ENCODE assay signal across 18 cellular contexts in genomic region chr17:5362162-5362811, GRCh38. TPM values are rescaled to one million over a fixed set of nuclear protein-coding genes. Genes with fewer than 3 reads are reported as not detected.
DNase-seq lines count a peak whose midpoint lies in the region; TF ChIP-seq lines count a peak whose summit lies in the region.
"Had no signal": no experiment of that assay in that cellular context is flagged by ENCODE, and none has a peak within 500 bp of the region (broad histone marks: within the 10 kb centered on the region; RNA-seq: fewer than 3 reads in every experiment).

No MANE protein-coding gene starts in this region.

- H3K27ac Mint-ChIP-seq in endodermal cell: peak overlapping the region; percentile 67

- no peak overlapping the region for H2BK5ac ChIP-seq in mesendoderm (ENCODE audit: low read length)

- peaks cover 3% of the 10 kb centered on the region for H3K79me1 ChIP-seq in mesendoderm (ENCODE audit: low read length)

- no peak overlapping the region for H2BK120ac ChIP-seq in mesendoderm (ENCODE audit: low read depth, low read length)

- no peak overlapping the region for H3K4me3 Mint-ChIP-seq in endodermal cell

- H3K27me3 ChIP-seq in H7 (ENCODE audit: control insufficient read depth, insufficient read depth, low read length) (no peaks in the 10 kb centered on the region), HUES48 (ENCODE audit: control insufficient read depth, insufficient read depth, low read length) (no peaks in the 10 kb centered on the region), endodermal cell (ENCODE audit: control insufficient read depth, insufficient read depth, low read length, poor library complexity, severe bottlenecking) (peaks cover 11% of the 10 kb centered on the region), mesendoderm (ENCODE audit: insufficient read depth, low read length, poor library complexity) (no peaks in the 10 kb centered on the region)
- H3K27me3 ChIP-seq: Peyer's patch, SJSA1 had no signal

- no peak overlapping the region for H2AK5ac ChIP-seq in mesendoderm (ENCODE audit: low read length)

- H3K56ac ChIP-seq in mesendoderm (ENCODE audit: low read length): no peak overlapping the region

- H3K27me3 Mint-ChIP-seq in endodermal cell (ENCODE audit: insufficient read depth): peaks cover 69% of the 10 kb centered on the region

- no peak overlapping the region for H2BK15ac ChIP-seq in mesendoderm (replicated peaks; ENCODE audit: low read depth)

- H3K36me3 Mint-ChIP-seq in endodermal cell (ENCODE audit: low read depth): peaks cover 61% of the 10 kb centered on the region

- H3K23ac ChIP-seq in mesendoderm (ENCODE audit: low read length): no peak overlapping the region

- H3K4ac ChIP-seq in mesendoderm (ENCODE audit: low read depth, low read length): no peak overlapping the region

- WGBS in endodermal cell (ENCODE audit: insufficient coverage in 1 of 2, insufficient read length in 1 of 2), 2 experiments: 56 to 86% methylated on average over 3 to 7 of the region's 7 CpGs
- WGBS in mesendoderm (ENCODE audit: extremely low coverage, insufficient coverage, low lambda C conversion rate): no CpG with 5 or more reads among the region's 7 CpGs

- H4K5ac ChIP-seq in mesendoderm (ENCODE audit: low read length): no peak overlapping the region

- H3K9me3 ChIP-seq in HUES48 (ENCODE audit: control insufficient read depth, insufficient read depth, low read length) (no peaks in the 10 kb centered on the region), endodermal cell (ENCODE audit: control insufficient read depth, low read length) (no peaks in the 10 kb centered on the region)
- H3K9me3 ChIP-seq: Peyer's patch, SJSA1 had no signal

- TF ChIP-seq CTCF in endodermal cell (conservative IDR thresholded peaks at IDR 0.05): no peak

- H3K9me3 Mint-ChIP-seq in endodermal cell: no peaks in the 10 kb centered on the region

- H4K8ac ChIP-seq in mesendoderm (ENCODE audit: low read depth, low read length): no peak overlapping the region

- no peak overlapping the region for H3K4me2 ChIP-seq in mesendoderm (ENCODE audit: low read length)

- peaks cover 30% of the 10 kb centered on the region for H3K4me1 Mint-ChIP-seq in endodermal cell

- H3K4me1 ChIP-seq in HUES48 (ENCODE audit: control insufficient read depth, insufficient read depth, low read length) (peaks cover 16% of the 10 kb centered on the region), endodermal cell (ENCODE audit: control insufficient read depth, insufficient read depth, low read length) (peaks cover 12% of the 10 kb centered on the region), mesendoderm (ENCODE audit: control insufficient read depth, low read depth, low read length) (peaks cover 13% of the 10 kb centered on the region)
- H3K4me1 ChIP-seq: Peyer's patch, SJSA1 had no signal

- H3K79me2 ChIP-seq in mesendoderm (ENCODE audit: control insufficient read depth, insufficient read depth, low read length): no peaks in the 10 kb centered on the region

- DNase-seq in H7 (peak; percentile 44), endodermal cell (peak; percentile 76), mesendoderm (peak; percentile 89), NCI-H345 (lab: John Stamatoyannopoulos, UW) (no peak), NCI-H2171 treated with DMSO at 0.1 percent for 48 hours (lab: John Stamatoyannopoulos, UW) (no peak)
- no peak for DNase-seq in stimulated activated naive CD4-positive, alpha-beta T cell treated with Interleukin-2 at 50 U/mL for 16 hours (lab: John Stamatoyannopoulos, UW)
- DNase-seq: AML-193, DMS79, HCEC 1CT, NCI-H1105, NCI-H1694 treated with DMSO at 0.1 percent for 48 hours, NCI-H446, NCI-H526 treated with DMSO at 0.1 percent for 48 hours, Peyer's patch had no signal

- H3K4me3 ChIP-seq in H7 (ENCODE audit: insufficient read depth, low read depth, low read length) (no peak overlapping the region), HUES48 (ENCODE audit: low read depth, low read length) (no peak overlapping the region), endodermal cell (ENCODE audit: low read length) (no peak overlapping the region), mesendoderm (ENCODE audit: low read length) (no peak overlapping the region)
- H3K4me3 ChIP-seq: Peyer's patch, SJSA1 had no signal

- peak overlapping the region; percentile 5; the same call in 1 of the 2 replicates for H3K9ac ChIP-seq in HUES48 (ENCODE audit: low read depth, low read length)
- H3K9ac ChIP-seq in endodermal cell (ENCODE audit: extremely low read depth, low read length, poor library complexity, severe bottlenecking): no peak overlapping the region
- H3K9ac ChIP-seq in mesendoderm (ENCODE audit: low read length): no peak overlapping the region

- H3K27ac ChIP-seq in HUES48 (ENCODE audit: low read depth, low read length) (peak overlapping the region; percentile 75), endodermal cell (ENCODE audit: low read depth, low read length) (no peak overlapping the region), mesendoderm (ENCODE audit: low read depth, low read length) (no peak overlapping the region)
- H3K27ac ChIP-seq: C4-2B, HL-60, Peyer's patch, SJSA1 had no signal

- no peak overlapping the region for H3K18ac ChIP-seq in mesendoderm (ENCODE audit: low read length)

- H3K36me3 ChIP-seq in H7 (replicated peaks; ENCODE audit: control insufficient read depth, insufficient read depth, low read length) (peaks cover 7% of the 10 kb centered on the region), HUES48 (ENCODE audit: control insufficient read depth, insufficient read depth, low read length) (peaks cover 65% of the 10 kb centered on the region), endodermal cell (ENCODE audit: control insufficient read depth, insufficient read depth, low read length) (peaks cover 48% of the 10 kb centered on the region), mesendoderm (ENCODE audit: control insufficient read depth, insufficient read depth, low read length) (no peaks in the 10 kb centered on the region)

RNA-seq across cellular contexts. Expression of gene NUP88, which starts 57.2 kb away (rescaled TPM):
- 110 and 139 TPM in 2 replicates for total RNA-seq in H7 (2014; rRNA removed; shearing (Covaris generic))
- 10 to 100 TPM; 72.2 to 79.0 TPM for total RNA-seq in endodermal cell
- polyA plus RNA-seq in endodermal cell (2013, experiment 1 of 2): 65.3 TPM
- polyA plus RNA-seq in endodermal cell (2013, experiment 2 of 2): 56.1 TPM
- 126 TPM for polyA plus RNA-seq in mesendoderm (2013, experiment 1 of 2)
- polyA plus RNA-seq in mesendoderm (2013, experiment 2 of 2): 124 TPM

RNA-seq across cellular contexts. Expression of gene RPAIN, which starts 57.7 kb away (rescaled TPM):
- total RNA-seq in H7 (2014; rRNA removed; shearing (Covaris generic)): 52.1 and 61.2 TPM in 2 replicates
- total RNA-seq in endodermal cell: 10 to 100 TPM; 69.3 to 87.8 TPM
- 82.5 TPM for polyA plus RNA-seq in endodermal cell (2013, experiment 1 of 2)
- polyA plus RNA-seq in endodermal cell (2013, experiment 2 of 2): 72.4 TPM
- polyA plus RNA-seq in mesendoderm (2013, experiment 1 of 2): 44.4 TPM
- polyA plus RNA-seq in mesendoderm (2013, experiment 2 of 2): 43.1 TPM

Comparison
In these comparisons a context has a peak if more than half of its experiments do, and no peak if none do; other contexts are left out.
1. DNase-seq: peak in H7 (single experiment), endodermal cell (single experiment) and mesendoderm (single experiment); none in stimulated activated naive CD4-positive, alpha-beta T cell treated with Interleukin-2 at 50 U/mL for 16 hours (single experiment), NCI-H345 (single experiment) and NCI-H2171 treated with DMSO at 0.1 percent for 48 hours (single experiment).